18 cellular contexts compared by ENCODE assay signal in the genomic region with DNA sequence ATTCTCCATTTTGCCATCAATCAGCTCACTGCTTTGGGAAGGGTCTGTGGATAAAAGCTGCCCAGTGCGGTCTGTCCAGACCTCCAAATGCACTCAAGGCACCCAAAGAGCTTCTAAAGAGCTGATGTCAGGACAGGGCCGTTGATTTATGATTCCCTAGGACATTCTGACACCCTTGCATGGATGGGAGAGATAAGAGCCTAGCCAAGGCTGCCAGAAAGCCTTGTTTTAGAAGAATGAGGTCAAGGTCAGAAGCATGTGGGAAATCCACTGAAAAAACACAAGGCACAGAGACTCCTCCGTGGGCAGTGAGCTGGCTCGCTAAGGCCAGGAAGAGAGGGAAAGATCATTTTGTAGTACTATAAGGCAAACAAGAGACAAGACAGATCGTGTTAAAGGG.
DNase-seq lines count a peak whose midpoint lies in the region; ATAC-seq and TF ChIP-seq lines count a peak whose summit lies in the region.
"Had no signal": no experiment of that assay in that cellular context is flagged by ENCODE, and none has a peak within 500 bp of the region (broad histone marks: within the 10 kb centered on the region; RNA-seq: fewer than 3 reads in every experiment).

No MANE protein-coding gene starts in this region.

- H3K9me3 ChIP-seq in BE2C (no peaks in the 10 kb centered on the region), fibroblast of lung (ENCODE audit: control insufficient read depth, insufficient read depth, low read depth, low read length) (no peaks in the 10 kb centered on the region)
- peaks cover 0 to 4% of the 10 kb centered on the region in 2 donors for H3K9me3 ChIP-seq in CD4-positive, alpha-beta memory T cell (ENCODE audit: control insufficient read depth in 1 of 2, low read length in 2 of 2)

- TF ChIP-seq CTCF in BE2C (IDR thresholded peaks at IDR 0.05; ENCODE audit: low read depth, low read length) = no peak
- no peak for TF ChIP-seq CTCF in fibroblast of lung (conservative IDR thresholded peaks at IDR 0.05 in 1 of 2, IDR thresholded peaks at IDR 0.05 in 1 of 2; ENCODE audit: low read depth in 1 of 2, low read length in 2 of 2)
- no peak for TF ChIP-seq CTCF in nephron progenitor cell (IDR thresholded peaks at IDR 0.05)

- intact Hi-C loops in CD4-positive, alpha-beta memory T cell (cut with micrococcal nuclease) = no loop called here

- H3K27me3 Mint-ChIP-seq in nephron progenitor cell (ENCODE audit: low read depth, poor library complexity) = peaks cover 11% of the 10 kb centered on the region
- H3K27me3 Mint-ChIP-seq in CD4-positive, alpha-beta memory T cell = no peaks in the 10 kb centered on the region
- H3K27me3 Mint-ChIP-seq: CD4-positive, CD25-positive, alpha-beta regulatory T cell had no signal

- H3K36me3 ChIP-seq in BE2C (no peaks in the 10 kb centered on the region), fibroblast of lung (ENCODE audit: control insufficient read depth, insufficient read depth, low read length) (no peaks in the 10 kb centered on the region)
- H3K36me3 ChIP-seq in CD4-positive, alpha-beta memory T cell (ENCODE audit: insufficient read depth, low read length) = no peaks in the 10 kb centered on the region

- H3K4me3 Mint-ChIP-seq in nephron progenitor cell = no peak overlapping the region
- no peak overlapping the region for H3K4me3 Mint-ChIP-seq in CD4-positive, alpha-beta memory T cell
- H3K4me3 Mint-ChIP-seq: CD4-positive, CD25-positive, alpha-beta regulatory T cell had no signal

- no peak overlapping the region for H3K27ac ChIP-seq in fibroblast of lung (ENCODE audit: insufficient read depth, low read length)
- no peak overlapping the region for H3K27ac ChIP-seq in CD4-positive, alpha-beta memory T cell (ENCODE audit: low read depth, low read length)

- no peak overlapping the region for H3K9ac ChIP-seq in fibroblast of lung (ENCODE audit: insufficient read depth, low read length)

- no peak overlapping the region for H2AFZ ChIP-seq in fibroblast of lung (ENCODE audit: low read length)

- DNase-seq in BE2C (peak; percentile 52), OCI-M1 (lab: John Stamatoyannopoulos, UW) (peak; percentile 49), fibroblast of lung (ENCODE audit: low read depth in 2 of 2) (peak; percentile 21 to 89), nephron progenitor cell (no peak)
- no peak for DNase-seq in activated CD4-positive, CD25-positive, alpha-beta regulatory T cell treated with anti-CD3 and anti-CD28 coated beads, Interleukin-2, amount 50 U/mL, for 72 hours
- no peak for DNase-seq in CD4-positive, alpha-beta memory T cell
- DNase-seq: Calu3; CD4-positive, CD25-positive, alpha-beta regulatory T cell; DMS79 treated with DMSO at 0.1 percent for 48 hours; Karpas-422; MM.1S; NCI-H1105 treated with DMSO at 0.1 percent for 48 hours; NCI-H187; NCI-H510A; NCI-H82; SIG-M5 had no signal

- peak overlapping the region; percentile 19 for H3K27ac Mint-ChIP-seq in nephron progenitor cell
- H3K27ac Mint-ChIP-seq in CD4-positive, alpha-beta memory T cell = no peak overlapping the region
- H3K27ac Mint-ChIP-seq: CD4-positive, CD25-positive, alpha-beta regulatory T cell had no signal

- peaks cover 23% of the 10 kb centered on the region for H3K4me1 Mint-ChIP-seq in nephron progenitor cell
- H3K4me1 Mint-ChIP-seq in CD4-positive, alpha-beta memory T cell = no peaks in the 10 kb centered on the region
- H3K4me1 Mint-ChIP-seq: CD4-positive, CD25-positive, alpha-beta regulatory T cell had no signal

- H3K4me3 ChIP-seq in BE2C (ENCODE audit: low read depth, low read length) (no peak overlapping the region), fibroblast of lung (replicated peaks in 1 of 4; ENCODE audit: control extremely low read depth in 1 of 4, insufficient read depth in 1 of 4, low read depth in 3 of 4, low read length in 4 of 4) (no peak overlapping the region)
- H3K4me3 ChIP-seq in CD4-positive, alpha-beta memory T cell (ENCODE audit: low read length in 2 of 2) = no peak overlapping the region

- H3K79me2 ChIP-seq in fibroblast of lung (ENCODE audit: control insufficient read depth, insufficient read depth, low read length) = no peaks in the 10 kb centered on the region

- no peak for ATAC-seq in HG03159 (IDR thresholded peaks at IDR 0.05; ENCODE audit: unreplicated experiment)
- no peak for ATAC-seq in GM19452 (IDR thresholded peaks at IDR 0.05; ENCODE audit: unreplicated experiment)

- no peak overlapping the region for H3K4me2 ChIP-seq in fibroblast of lung (ENCODE audit: extremely low read depth, insufficient read depth, low read length)

- no peaks in the 10 kb centered on the region for H3K9me3 Mint-ChIP-seq in nephron progenitor cell
- peaks cover 6 to 23% (median 11%) of the 10 kb centered on the region in 8 donors for H3K9me3 Mint-ChIP-seq in CD4-positive, alpha-beta memory T cell

- H3K27me3 ChIP-seq in BE2C (no peaks in the 10 kb centered on the region), fibroblast of lung (ENCODE audit: control insufficient read depth, insufficient read depth, low read length) (no peaks in the 10 kb centered on the region)
- H3K27me3 ChIP-seq in CD4-positive, alpha-beta memory T cell (ENCODE audit: insufficient read depth, low read length) = no peaks in the 10 kb centered on the region

- POLR2A ChIA-PET in CD4-positive, alpha-beta memory T cell (lab: Charles Lee; ENCODE audit: partially characterized antibody) = no interaction called here

- CTCF ChIA-PET in CD4-positive, alpha-beta memory T cell (lab: Charles Lee; ENCODE audit: partially characterized antibody) = no interaction called here

- H3K36me3 Mint-ChIP-seq in nephron progenitor cell (ENCODE audit: low read depth) = no peaks in the 10 kb centered on the region
- H3K36me3 Mint-ChIP-seq in CD4-positive, alpha-beta memory T cell = no peaks in the 10 kb centered on the region
- H3K36me3 Mint-ChIP-seq: CD4-positive, CD25-positive, alpha-beta regulatory T cell had no signal

- no peaks in the 10 kb centered on the region for H4K20me1 ChIP-seq in fibroblast of lung (ENCODE audit: control insufficient read depth, extremely low read depth, insufficient read depth, low read length)

- H3K4me1 ChIP-seq in BE2C (peaks cover 19% of the 10 kb centered on the region), fibroblast of lung (ENCODE audit: control insufficient read depth, extremely low read depth, insufficient read depth, low read length) (no peaks in the 10 kb centered on the region)
- H3K4me1 ChIP-seq in CD4-positive, alpha-beta memory T cell (ENCODE audit: insufficient read depth, low read length) = no peaks in the 10 kb centered on the region

Comparison
In these comparisons a context has a peak if more than half of its experiments do, and no peak if none do; other contexts are left out.
1. DNase-seq: peak in BE2C (single experiment), OCI-M1 (single experiment) and fibroblast of lung (2 of 2); none in nephron progenitor cell (single experiment), activated CD4-positive, CD25-positive, alpha-beta regulatory T cell treated with anti-CD3 and anti-CD28 coated beads, Interleukin-2, amount 50 U/mL, for 72 hours (single experiment) and CD4-positive, alpha-beta memory T cell (0 of 5).